Comparison of ENCODE assay signal across 8 cellular contexts in the genomic region with DNA sequence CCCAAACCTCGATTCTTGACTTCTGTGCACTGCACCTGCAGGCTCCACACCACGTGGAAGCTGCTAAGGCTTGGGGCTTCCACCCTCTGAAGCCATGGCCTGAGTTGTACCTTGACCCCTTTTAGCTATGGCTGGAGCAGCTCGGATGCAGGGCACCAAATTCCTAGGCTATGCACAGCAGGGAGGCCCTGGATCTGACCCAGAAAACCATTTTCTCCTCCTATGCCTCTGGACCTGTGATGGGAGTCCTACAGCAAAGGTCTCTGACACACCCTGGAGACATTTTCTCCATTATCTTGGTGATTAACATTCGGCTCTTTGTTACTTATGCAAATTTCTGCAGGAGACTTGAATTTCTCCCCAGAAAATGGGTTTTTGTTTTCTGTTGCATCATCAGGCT.
"Had no signal": no experiment of that assay in that cellular context is flagged by ENCODE, and none has a peak within 500 bp of the region (broad histone marks: within the 10 kb centered on the region; RNA-seq: fewer than 3 reads in every experiment).

No MANE protein-coding gene starts in this region.

- DNase-seq: GDM1, GF-D8 had no signal

- FAIRE-seq: G401.6, GM12878, GM12891, GM12892, GM18507, GM19239 had no signal

- H3K4me3 ChIP-seq: GM12878 had no signal

- ATAC-seq: GM12878 had no signal
